36 cellular contexts compared by ENCODE assay signal in the genomic region with DNA sequence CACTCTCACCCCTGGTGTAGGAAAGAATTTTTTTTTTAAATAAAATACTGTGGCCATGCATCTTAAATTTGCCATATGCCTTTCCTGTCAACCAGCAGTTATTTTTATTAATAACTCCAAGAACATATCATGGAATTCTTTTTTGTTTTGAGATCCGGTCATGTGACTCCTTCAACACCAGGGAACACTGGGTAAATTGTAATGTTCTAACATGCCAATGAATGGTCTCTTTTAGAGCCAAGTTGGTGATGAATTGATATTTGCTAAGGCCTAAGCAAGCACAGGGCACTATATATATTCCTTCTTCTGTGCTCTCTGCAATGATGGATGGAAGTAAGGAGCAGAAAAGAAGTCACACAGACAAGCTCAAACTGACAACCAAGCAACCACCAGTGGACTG.
"Had no signal": no experiment of that assay in that cellular context is flagged by ENCODE, and none has a peak within 500 bp of the region (broad histone marks: within the 10 kb centered on the region; RNA-seq: fewer than 3 reads in every experiment).

No MANE protein-coding gene starts in this region.

- H3K4me3 Mint-ChIP-seq: activated B cell treated with CpG ODN at 0.5 μM for 24 hours; activated CD4-positive, alpha-beta memory T cell treated with anti-CD3 and anti-CD28 coated beads for 36 hours; activated CD4-positive, alpha-beta T cell treated with anti-CD3 and anti-CD28 coated beads, Interleukin-2, amount 10 ng/mL, durations not matched to agents 24 days and 14 days; activated CD8-positive, alpha-beta T cell treated with anti-CD3 and anti-CD28 coated beads for 36 hours; activated naive CD4-positive, alpha-beta T cell treated with anti-CD3 and anti-CD28 coated beads for 36 hours; activated naive CD8-positive, alpha-beta T cell treated with anti-CD3 and anti-CD28 coated beads, Interleukin-2, amount 10 ng/mL, durations not matched to agents 7 days and 5 days; activated naive CD8-positive, alpha-beta T cell treated with anti-CD3 and anti-CD28 coated beads, Interleukin-2, amount 50 U/mL, for 24 hours; activated T-cell treated with anti-CD3 and anti-CD28 coated beads, Interleukin-2, amount 50 U/mL, for 4 hours; activated T-cell treated with anti-CD3 and anti-CD28 coated beads, Interleukin-2, amount 50 U/mL, for 72 hours; activated T-helper 1 cell treated with anti-CD3 and anti-CD28 coated beads, Interleukin-12 subunit alpha, Interleukin-12 subunit beta, Interleukin-2, Interleukin-4 antibody, amounts not matched to agents 30 ng/mL and 10 ng/mL and 1 ng/mL, durations not matched to agents 14 hours and 24 hours and 36 hours; activated T-helper 17 cell treated with anti-CD3 and anti-CD28 coated beads, Interleukin-2, amount 50 U/mL, for 72 hours; central memory CD8-positive, alpha-beta T cell; T-helper 1 cell treated with Interleukin-12 subunit alpha and Interleukin-12 subunit beta and Interleukin-4 antibody, amounts not matched to agents 30 μg/mL and 1 μg/mL, for 36 hours; T-helper 2 cell treated with Interferon-gamma antibody and Interleukin-4, amounts not matched to agents 5 μg/mL and 100 μg/mL, for 36 hours had no signal

- ATAC-seq: activated CD8-positive, alpha-beta T cell treated with anti-CD3 and anti-CD28 coated beads for 36 hours; activated naive CD4-positive, alpha-beta T cell treated with anti-CD3 and anti-CD28 coated beads, Interleukin-2, amount 50 U/mL, for 72 hours; activated naive CD8-positive, alpha-beta T cell treated with anti-CD3 and anti-CD28 coated beads, Interleukin-2, amount 50 U/mL, for 24 hours; activated T-cell treated with anti-CD3 and anti-CD28 coated beads, Interleukin-2, amount 50 U/mL, for 4 hours; activated T-cell treated with anti-CD3 and anti-CD28 coated beads, Interleukin-2, amount 50 U/mL, for 72 hours; activated T-helper 17 cell treated with anti-CD3 and anti-CD28 coated beads, Interleukin-2, amount 50 U/mL, for 72 hours had no signal

- H3K27ac Mint-ChIP-seq: activated B cell treated with CpG ODN at 0.5 μM for 24 hours; activated CD4-positive, alpha-beta memory T cell treated with anti-CD3 and anti-CD28 coated beads for 36 hours; activated CD4-positive, alpha-beta T cell treated with anti-CD3 and anti-CD28 coated beads, Interleukin-2, amount 10 ng/mL, durations not matched to agents 24 days and 14 days; activated CD8-positive, alpha-beta T cell treated with anti-CD3 and anti-CD28 coated beads for 36 hours; activated naive CD4-positive, alpha-beta T cell treated with anti-CD3 and anti-CD28 coated beads for 36 hours; activated naive CD4-positive, alpha-beta T cell treated with anti-CD3 and anti-CD28 coated beads, Interleukin-2, amount 50 U/mL, for 72 hours; activated naive CD8-positive, alpha-beta T cell treated with anti-CD3 and anti-CD28 coated beads, Interleukin-2, amount 10 ng/mL, durations not matched to agents 7 days and 5 days; activated naive CD8-positive, alpha-beta T cell treated with anti-CD3 and anti-CD28 coated beads, Interleukin-2, amount 50 U/mL, for 24 hours; activated T-cell treated with anti-CD3 and anti-CD28 coated beads, Interleukin-2, amount 50 U/mL, for 72 hours; activated T-helper 1 cell treated with anti-CD3 and anti-CD28 coated beads, Interleukin-12 subunit alpha, Interleukin-12 subunit beta, Interleukin-2, Interleukin-4 antibody, amounts not matched to agents 30 ng/mL and 10 ng/mL and 1 ng/mL, durations not matched to agents 14 hours and 24 hours and 36 hours; activated T-helper 17 cell treated with anti-CD3 and anti-CD28 coated beads, Interleukin-2, amount 50 U/mL, for 72 hours; T-helper 1 cell treated with Interleukin-12 subunit alpha and Interleukin-12 subunit beta and Interleukin-4 antibody, amounts not matched to agents 30 μg/mL and 1 μg/mL, for 36 hours; T-helper 2 cell treated with Interferon-gamma antibody and Interleukin-4, amounts not matched to agents 5 μg/mL and 100 μg/mL, for 36 hours had no signal

- H3K9me3 Mint-ChIP-seq: activated B cell treated with CpG ODN at 0.5 μM for 24 hours; activated CD4-positive, alpha-beta memory T cell treated with anti-CD3 and anti-CD28 coated beads for 36 hours; activated CD4-positive, alpha-beta T cell treated with anti-CD3 and anti-CD28 coated beads, Interleukin-2, amount 10 ng/mL, durations not matched to agents 24 days and 14 days; activated CD8-positive, alpha-beta T cell treated with anti-CD3 and anti-CD28 coated beads for 36 hours; activated naive CD4-positive, alpha-beta T cell treated with anti-CD3 and anti-CD28 coated beads for 36 hours; activated naive CD4-positive, alpha-beta T cell treated with anti-CD3 and anti-CD28 coated beads, Interleukin-2, amount 50 U/mL, for 72 hours; activated naive CD8-positive, alpha-beta T cell treated with anti-CD3 and anti-CD28 coated beads, Interleukin-2, amount 10 ng/mL, durations not matched to agents 7 days and 5 days; activated naive CD8-positive, alpha-beta T cell treated with anti-CD3 and anti-CD28 coated beads, Interleukin-2, amount 50 U/mL, for 24 hours; activated T-cell treated with anti-CD3 and anti-CD28 coated beads, Interleukin-2, amount 50 U/mL, for 4 hours; activated T-cell treated with anti-CD3 and anti-CD28 coated beads, Interleukin-2, amount 50 U/mL, for 72 hours; activated T-helper 1 cell treated with anti-CD3 and anti-CD28 coated beads, Interleukin-12 subunit alpha, Interleukin-12 subunit beta, Interleukin-2, Interleukin-4 antibody, amounts not matched to agents 30 ng/mL and 10 ng/mL and 1 ng/mL, durations not matched to agents 14 hours and 24 hours and 36 hours; activated T-helper 17 cell treated with anti-CD3 and anti-CD28 coated beads, Interleukin-2, amount 50 U/mL, for 72 hours; brain; central memory CD8-positive, alpha-beta T cell; T-helper 1 cell treated with Interleukin-12 subunit alpha and Interleukin-12 subunit beta and Interleukin-4 antibody, amounts not matched to agents 30 μg/mL and 1 μg/mL, for 36 hours; T-helper 2 cell treated with Interferon-gamma antibody and Interleukin-4, amounts not matched to agents 5 μg/mL and 100 μg/mL, for 36 hours had no signal

- H3K4me1 Mint-ChIP-seq: activated B cell treated with CpG ODN at 0.5 μM for 24 hours; activated CD4-positive, alpha-beta T cell treated with anti-CD3 and anti-CD28 coated beads, Interleukin-2, amount 10 ng/mL, durations not matched to agents 24 days and 14 days; activated naive CD8-positive, alpha-beta T cell treated with anti-CD3 and anti-CD28 coated beads, Interleukin-2, amount 10 ng/mL, durations not matched to agents 7 days and 5 days; activated naive CD8-positive, alpha-beta T cell treated with anti-CD3 and anti-CD28 coated beads, Interleukin-2, amount 50 U/mL, for 24 hours; activated T-helper 17 cell treated with anti-CD3 and anti-CD28 coated beads, Interleukin-2, amount 50 U/mL, for 72 hours had no signal

- H3K27me3 Mint-ChIP-seq: activated B cell treated with CpG ODN at 0.5 μM for 24 hours; activated CD4-positive, alpha-beta memory T cell treated with anti-CD3 and anti-CD28 coated beads for 36 hours; activated CD8-positive, alpha-beta T cell treated with anti-CD3 and anti-CD28 coated beads for 36 hours; activated naive CD8-positive, alpha-beta T cell treated with anti-CD3 and anti-CD28 coated beads, Interleukin-2, amount 50 U/mL, for 24 hours; brain; central memory CD8-positive, alpha-beta T cell had no signal

- DNase-seq: activated B cell treated with CpG ODN at 0.5 μM for 24 hours; activated CD4-positive, alpha-beta memory T cell treated with anti-CD3 and anti-CD28 coated beads for 36 hours; activated CD4-positive, alpha-beta T cell treated with anti-CD3 and anti-CD28 coated beads for 4 hours; activated CD4-positive, alpha-beta T cell treated with anti-CD3 and anti-CD28 coated beads, Interleukin-2, amount 10 ng/mL, durations not matched to agents 24 days and 14 days; activated CD4-positive, alpha-beta T cell treated with anti-CD3 and anti-CD28 coated beads, Interleukin-2, amount 50 U/mL, for 1 hour; activated CD4-positive, alpha-beta T cell treated with anti-CD3 and anti-CD28 coated beads, Interleukin-2, amount 50 U/mL, for 4 hours; activated CD4-positive, CD25-positive, alpha-beta regulatory T cell treated with anti-CD3 and anti-CD28 coated beads, Interleukin-2, amount 50 U/mL, for 72 hours; activated CD8-positive, alpha-beta memory T cell treated with anti-CD3 and anti-CD28 coated beads, Interleukin-2, amount 50 U/mL, for 4 hours; activated CD8-positive, alpha-beta T cell treated with anti-CD3 and anti-CD28 coated beads for 36 hours; activated effector memory CD4-positive, alpha-beta T cell treated with anti-CD3 and anti-CD28 coated beads, Interleukin-2, amount 50 U/mL, for 16 hours; activated gamma-delta T cell treated with Interleukin-2 at 50 U/mL for 16 hours; activated naive CD4-positive, alpha-beta T cell; activated naive CD4-positive, alpha-beta T cell treated with anti-CD3 and anti-CD28 coated beads for 36 hours; activated naive CD4-positive, alpha-beta T cell treated with anti-CD3 and anti-CD28 coated beads, Interleukin-2, amount 50 U/mL, for 16 hours; activated naive CD8-positive, alpha-beta T cell treated with anti-CD3 and anti-CD28 coated beads, Interleukin-2, amount 10 ng/mL, durations not matched to agents 7 days and 5 days; activated naive CD8-positive, alpha-beta T cell treated with anti-CD3 and anti-CD28 coated beads, Interleukin-2, amount 50 U/mL, for 24 hours; activated T-cell treated with anti-CD3 and anti-CD28 coated beads for 4 hours; activated T-cell treated with anti-CD3 and anti-CD28 coated beads, Interleukin-2, amount 50 U/mL, for 1 hour; activated T-cell treated with anti-CD3 and anti-CD28 coated beads, Interleukin-2, amount 50 U/mL, for 4 hours; activated T-cell treated with anti-CD3 and anti-CD28 coated beads, Interleukin-2, amount 50 U/mL, for 72 hours; amygdala; anterior cingulate cortex; caudate nucleus; cerebellar nuclear complex; T-helper 2 cell; T-helper 9 cell had no signal

- H3K36me3 ChIP-seq: ascending aorta, cardiac muscle cell had no signal

- H3K4me3 ChIP-seq: ascending aorta, cardiac muscle cell had no signal

- H3K9me3 ChIP-seq: ascending aorta had no signal

- H3K27me3 ChIP-seq: ascending aorta, cardiac muscle cell had no signal

- H3K27ac ChIP-seq: ascending aorta, cardiac muscle cell, VCaP had no signal

- H3K36me3 Mint-ChIP-seq: activated CD4-positive, alpha-beta memory T cell treated with anti-CD3 and anti-CD28 coated beads for 36 hours; activated naive CD4-positive, alpha-beta T cell treated with anti-CD3 and anti-CD28 coated beads, Interleukin-2, amount 50 U/mL, for 72 hours; activated naive CD8-positive, alpha-beta T cell treated with anti-CD3 and anti-CD28 coated beads, Interleukin-2, amount 10 ng/mL, durations not matched to agents 7 days and 5 days; brain had no signal
